Comparison of ENCODE assay signal across 1 cellular context in the genomic region with DNA sequence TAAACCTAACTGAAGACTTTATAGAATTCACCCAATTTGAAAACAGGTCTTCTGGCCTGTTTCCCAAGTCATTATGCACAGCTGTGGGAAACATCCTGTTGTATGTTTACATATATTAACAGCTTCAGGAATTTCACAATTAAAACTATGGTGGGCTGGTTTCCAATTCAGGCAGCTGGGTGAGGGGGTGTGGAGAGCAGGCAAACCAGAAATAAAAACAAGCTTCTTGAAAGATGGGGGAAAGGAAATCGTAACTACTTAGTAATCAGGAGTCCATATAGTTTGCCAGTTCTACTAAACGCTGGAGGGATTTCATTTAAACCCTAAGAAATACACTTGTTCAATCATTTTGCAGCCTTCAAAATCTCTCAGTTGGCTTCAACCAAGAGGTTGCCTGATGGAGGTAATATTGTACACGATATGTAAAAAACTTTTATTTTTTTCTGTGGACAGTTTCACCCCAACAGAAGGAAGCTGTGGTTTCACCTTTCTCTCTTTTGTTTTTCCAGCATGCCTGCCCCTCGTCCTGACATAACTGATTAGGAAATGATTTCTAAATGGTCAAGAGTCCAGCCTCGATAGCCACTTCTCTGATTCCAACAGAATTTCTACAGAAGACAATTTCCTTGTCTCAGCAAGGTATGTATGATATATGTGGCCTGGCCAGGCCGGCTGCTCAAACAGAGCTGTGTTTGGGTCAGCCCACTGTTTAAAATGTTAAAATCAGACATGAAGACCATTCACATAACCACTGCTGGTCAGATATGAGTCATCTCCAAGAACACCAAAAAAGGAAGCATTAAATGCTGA.
A peak's percentile ranks its signal among the peaks of the same experiment; 100 is the strongest.
TF ChIP-seq lines count a peak whose summit lies in the region.

No MANE protein-coding gene starts in this region.

TF ChIP-seq in HEK293, 187 proteins besides CTCF, POLR2A, EP300 and RAD21 (continued from another document):
- peak; percentile 80 for TF ChIP-seq PRDM10 (tag by site-specific recombination; IDR thresholded peaks at IDR 0.05)
TF ChIP-seq in HEK293: peak in this region for 8.
